In the genomic region with DNA sequence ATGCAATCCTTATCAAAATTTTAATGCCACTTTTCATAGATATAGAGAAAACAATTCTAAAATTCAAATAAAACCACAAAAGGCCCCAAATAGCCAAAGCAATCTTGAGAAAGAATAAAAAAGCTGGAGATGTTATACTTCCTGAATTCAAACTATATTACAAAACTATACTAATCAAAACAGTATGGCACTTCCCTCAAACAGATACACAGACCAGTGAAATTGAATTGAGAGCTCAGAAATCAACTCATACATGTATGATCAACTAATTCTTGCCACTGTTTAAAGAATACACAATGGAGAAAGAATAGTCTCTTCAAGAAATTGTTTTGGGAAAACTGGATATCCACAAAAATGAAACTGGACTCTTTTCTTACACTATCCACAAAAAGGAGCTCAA, we compare ENCODE assay signal across 3 cellular contexts.
TF ChIP-seq lines count a peak whose summit lies in the region.

No MANE protein-coding gene starts in this region.

TF ChIP-seq in HEK293, 187 proteins besides CTCF, POLR2A, EP300 and RAD21:
- TF ChIP-seq, protein P1, sequence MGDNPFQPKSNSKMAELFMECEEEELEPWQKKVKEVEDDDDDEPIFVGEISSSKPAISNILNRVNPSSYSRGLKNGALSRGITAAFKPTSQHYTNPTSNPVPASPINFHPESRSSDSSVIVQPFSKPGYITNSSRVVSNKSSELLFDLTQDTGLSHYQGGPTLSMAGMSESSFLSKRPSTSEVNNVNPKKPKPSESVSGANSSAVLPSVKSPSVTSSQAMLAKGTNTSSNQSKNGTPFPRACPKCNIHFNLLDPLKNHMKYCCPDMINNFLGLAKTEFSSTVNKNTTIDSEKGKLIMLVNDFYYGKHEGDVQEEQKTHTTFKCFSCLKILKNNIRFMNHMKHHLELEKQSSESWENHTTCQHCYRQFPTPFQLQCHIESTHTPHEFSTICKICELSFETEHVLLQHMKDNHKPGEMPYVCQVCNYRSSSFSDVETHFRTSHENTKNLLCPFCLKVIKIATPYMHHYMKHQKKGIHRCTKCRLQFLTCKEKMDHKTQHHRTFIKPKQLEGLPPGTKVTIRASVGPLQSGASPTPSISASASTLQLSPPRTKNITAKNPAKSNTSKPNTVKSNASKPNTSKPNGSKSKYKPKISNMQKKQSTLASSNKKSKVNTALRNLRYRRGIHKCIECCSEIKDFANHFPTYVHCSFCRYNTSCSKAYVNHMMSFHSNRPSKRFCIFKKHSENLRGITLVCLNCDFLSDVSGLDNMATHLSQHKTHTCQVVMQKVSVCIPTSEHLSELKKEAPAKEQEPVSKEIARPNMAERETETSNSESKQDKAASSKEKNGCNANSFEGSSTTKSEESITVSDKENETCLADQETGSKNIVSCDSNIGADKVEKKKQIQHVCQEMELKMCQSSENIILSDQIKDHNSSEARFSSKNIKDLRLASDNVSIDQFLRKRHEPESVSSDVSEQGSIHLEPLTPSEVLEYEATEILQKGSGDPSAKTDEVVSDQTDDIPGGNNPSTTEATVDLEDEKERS (tag by site-specific recombination; IDR thresholded peaks at IDR 0.05): peak; percentile 80; the same call in 1 of the 2 replicates
- TF ChIP-seq HOXD13 (CRISPR knock-in tag; IDR thresholded peaks at IDR 0.05; ENCODE audit: borderline replicate concordance) (no peak), SETDB1 (IDR thresholded peaks at IDR 0.05; ENCODE audit: insufficient read length, low read length) (peak; percentile 65)
TF ChIP-seq in HEK293: peak in this region for 2.

TF ChIP-seq in WTC11, 78 proteins besides CTCF, POLR2A, EP300 and RAD21:
- TF ChIP-seq, protein P2, sequence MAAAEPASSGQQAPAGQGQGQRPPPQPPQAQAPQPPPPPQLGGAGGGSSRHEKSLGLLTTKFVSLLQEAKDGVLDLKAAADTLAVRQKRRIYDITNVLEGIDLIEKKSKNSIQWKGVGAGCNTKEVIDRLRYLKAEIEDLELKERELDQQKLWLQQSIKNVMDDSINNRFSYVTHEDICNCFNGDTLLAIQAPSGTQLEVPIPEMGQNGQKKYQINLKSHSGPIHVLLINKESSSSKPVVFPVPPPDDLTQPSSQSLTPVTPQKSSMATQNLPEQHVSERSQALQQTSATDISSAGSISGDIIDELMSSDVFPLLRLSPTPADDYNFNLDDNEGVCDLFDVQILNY (CRISPR knock-in tag; IDR thresholded peaks at IDR 0.05): no peak
- TF ChIP-seq, protein P3, sequence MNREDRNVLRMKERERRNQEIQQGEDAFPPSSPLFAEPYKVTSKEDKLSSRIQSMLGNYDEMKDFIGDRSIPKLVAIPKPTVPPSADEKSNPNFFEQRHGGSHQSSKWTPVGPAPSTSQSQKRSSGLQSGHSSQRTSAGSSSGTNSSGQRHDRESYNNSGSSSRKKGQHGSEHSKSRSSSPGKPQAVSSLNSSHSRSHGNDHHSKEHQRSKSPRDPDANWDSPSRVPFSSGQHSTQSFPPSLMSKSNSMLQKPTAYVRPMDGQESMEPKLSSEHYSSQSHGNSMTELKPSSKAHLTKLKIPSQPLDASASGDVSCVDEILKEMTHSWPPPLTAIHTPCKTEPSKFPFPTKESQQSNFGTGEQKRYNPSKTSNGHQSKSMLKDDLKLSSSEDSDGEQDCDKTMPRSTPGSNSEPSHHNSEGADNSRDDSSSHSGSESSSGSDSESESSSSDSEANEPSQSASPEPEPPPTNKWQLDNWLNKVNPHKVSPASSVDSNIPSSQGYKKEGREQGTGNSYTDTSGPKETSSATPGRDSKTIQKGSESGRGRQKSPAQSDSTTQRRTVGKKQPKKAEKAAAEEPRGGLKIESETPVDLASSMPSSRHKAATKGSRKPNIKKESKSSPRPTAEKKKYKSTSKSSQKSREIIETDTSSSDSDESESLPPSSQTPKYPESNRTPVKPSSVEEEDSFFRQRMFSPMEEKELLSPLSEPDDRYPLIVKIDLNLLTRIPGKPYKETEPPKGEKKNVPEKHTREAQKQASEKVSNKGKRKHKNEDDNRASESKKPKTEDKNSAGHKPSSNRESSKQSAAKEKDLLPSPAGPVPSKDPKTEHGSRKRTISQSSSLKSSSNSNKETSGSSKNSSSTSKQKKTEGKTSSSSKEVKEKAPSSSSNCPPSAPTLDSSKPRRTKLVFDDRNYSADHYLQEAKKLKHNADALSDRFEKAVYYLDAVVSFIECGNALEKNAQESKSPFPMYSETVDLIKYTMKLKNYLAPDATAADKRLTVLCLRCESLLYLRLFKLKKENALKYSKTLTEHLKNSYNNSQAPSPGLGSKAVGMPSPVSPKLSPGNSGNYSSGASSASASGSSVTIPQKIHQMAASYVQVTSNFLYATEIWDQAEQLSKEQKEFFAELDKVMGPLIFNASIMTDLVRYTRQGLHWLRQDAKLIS (CRISPR knock-in tag; IDR thresholded peaks at IDR 0.05; ENCODE audit: borderline replicate concordance): no peak
- TF ChIP-seq GTF2I (CRISPR knock-in tag; conservative IDR thresholded peaks at IDR 0.05): peak; percentile 31; the same call in 1 of the 2 replicates
- no peak for TF ChIP-seq CBFB (CRISPR knock-in tag; IDR thresholded peaks at IDR 0.05; ENCODE audit: low read depth)

TF ChIP-seq in H1, 55 proteins besides CTCF, POLR2A, EP300 and RAD21:
- TF ChIP-seq KDM1A (IDR thresholded peaks at IDR 0.05; ENCODE audit: borderline replicate concordance, low read length): peak; percentile 77
- TF ChIP-seq, protein P4, sequence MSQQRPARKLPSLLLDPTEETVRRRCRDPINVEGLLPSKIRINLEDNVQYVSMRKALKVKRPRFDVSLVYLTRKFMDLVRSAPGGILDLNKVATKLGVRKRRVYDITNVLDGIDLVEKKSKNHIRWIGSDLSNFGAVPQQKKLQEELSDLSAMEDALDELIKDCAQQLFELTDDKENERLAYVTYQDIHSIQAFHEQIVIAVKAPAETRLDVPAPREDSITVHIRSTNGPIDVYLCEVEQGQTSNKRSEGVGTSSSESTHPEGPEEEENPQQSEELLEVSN (IDR thresholded peaks at IDR 0.05): no peak
